15 cellular contexts compared by ENCODE assay signal in genomic region chr10:42986618-42987017, GRCh38.
DNase-seq lines count a peak whose midpoint lies in the region; ATAC-seq and TF ChIP-seq lines count a peak whose summit lies in the region.
"Had no signal": no experiment of that assay in that cellular context is flagged by ENCODE, and none has a peak within 500 bp of the region (broad histone marks: within the 10 kb centered on the region; RNA-seq: fewer than 3 reads in every experiment).

No MANE protein-coding gene starts in this region.

- no peak overlapping the region for H3K27ac Mint-ChIP-seq in T-helper 17 cell
- H3K27ac Mint-ChIP-seq: CD8-positive, alpha-beta T cell had no signal

- H3K27me3 ChIP-seq in BLaER1 (no peaks in the 10 kb centered on the region), esophagus muscularis mucosa (peaks cover 0 to 6% (median 0%) of the 10 kb centered on the region in 4 donors)

- H3K27ac ChIP-seq in BLaER1 (no peak overlapping the region; the same call in 1 of the 2 replicates), esophagus muscularis mucosa (replicated peaks in 1 of 4) (no peak overlapping the region)

- no peak for TF ChIP-seq CTCF in NB4 (IDR thresholded peaks at IDR 0.05; ENCODE audit: low read depth, low read length)
- no peak for TF ChIP-seq CTCF in esophagus muscularis mucosa (IDR thresholded peaks at IDR 0.05)

- H3K4me3 ChIP-seq in BLaER1 (no peak overlapping the region), NB4 (ENCODE audit: low read depth, low read length) (no peak overlapping the region), esophagus muscularis mucosa (no peak overlapping the region)

- no peak overlapping the region for H3K4me3 Mint-ChIP-seq in T-helper 17 cell
- H3K4me3 Mint-ChIP-seq: CD8-positive, alpha-beta T cell had no signal

- TF ChIP-seq POLR2A in NB4 (IDR thresholded peaks at IDR 0.05; ENCODE audit: extremely low read depth, insufficient read length): no peak
- TF ChIP-seq POLR2A in esophagus muscularis mucosa (IDR thresholded peaks at IDR 0.05; ENCODE audit: low read depth): no peak

- peaks cover 2% of the 10 kb centered on the region for H3K36me3 Mint-ChIP-seq in T-helper 17 cell (ENCODE audit: low read depth)
- H3K36me3 Mint-ChIP-seq: CD8-positive, alpha-beta T cell had no signal

- no peaks in the 10 kb centered on the region for H4K20me1 ChIP-seq in BLaER1

- peak overlapping the region; percentile 72; the same call in 1 of the 2 replicates for H3K4me2 ChIP-seq in BLaER1

- TF ChIP-seq EP300 in esophagus muscularis mucosa (IDR thresholded peaks at IDR 0.05): no peak

- peaks cover 26% of the 10 kb centered on the region for H3K27me3 Mint-ChIP-seq in T-helper 17 cell

- H3K4me1 Mint-ChIP-seq in T-helper 17 cell: peaks cover 6% of the 10 kb centered on the region

- WGBS in esophagus muscularis mucosa: 67% methylated on average over 4 of the region's 4 CpGs

- DNase-seq in ELR (ENCODE audit: low read depth) (peak; percentile 15), NB4 (ENCODE audit: low read depth) (peak; percentile 68), esophagus muscularis mucosa (ENCODE audit: extremely low spot score) (peak; percentile 80), T-helper 17 cell (no peak), NCI-H2081 treated with DMSO at 0.1 percent for 48 hours (lab: John Stamatoyannopoulos, UW) (no peak)
- DNase-seq: NCI-H1092, NCI-H1436, NCI-H2029, NCI-H226, NCI-H510A treated with DMSO at 0.1 percent for 48 hours, NCI-H748 treated with DMSO at 0.1 percent for 48 hours, T-helper 1 cell had no signal

- H3K4me1 ChIP-seq in BLaER1 (peaks cover 86% of the 10 kb centered on the region), esophagus muscularis mucosa (no peaks in the 10 kb centered on the region)

- ATAC-seq in HG03095 (IDR thresholded peaks at IDR 0.05; ENCODE audit: unreplicated experiment): no peak
- ATAC-seq in T-helper 17 cell: no peak
- ATAC-seq: CD8-positive, alpha-beta T cell had no signal

- no peak overlapping the region for H3K9ac ChIP-seq in BLaER1

- no peaks in the 10 kb centered on the region for H3K9me3 ChIP-seq in BLaER1
- no peaks in the 10 kb centered on the region for H3K9me3 ChIP-seq in esophagus muscularis mucosa
- H3K9me3 ChIP-seq in T-helper 17 cell (ENCODE audit: control insufficient read depth, low read length, poor library complexity, severe bottlenecking): no peaks in the 10 kb centered on the region

- H3K36me3 ChIP-seq in BLaER1: no peaks in the 10 kb centered on the region
- H3K36me3 ChIP-seq in esophagus muscularis mucosa: no peaks in the 10 kb centered on the region

- intact Hi-C loops in esophagus muscularis mucosa (cut with DNase I): no loop called here

Comparison
In these comparisons a context has a peak if more than half of its experiments do, and no peak if none do; other contexts are left out.
1. DNase-seq: peak in ELR (single experiment), NB4 (single experiment) and esophagus muscularis mucosa (single experiment); none in T-helper 17 cell (0 of 3) and NCI-H2081 treated with DMSO at 0.1 percent for 48 hours (single experiment).